Comparison of ENCODE assay signal across 8 cellular contexts in genomic region chr19:52336117-52336811, GRCh38. TPM values are rescaled to one million over a fixed set of nuclear protein-coding genes. Genes with fewer than 3 reads are reported as not detected.
DNase-seq lines count a peak whose midpoint lies in the region.

Gene ZNF610 (plus strand): TSS chr19:52336243. CDS start chr19:52349173, 12,930 bp downstream.

- intact Hi-C loops in head of caudate nucleus (cut with DNase I), result no loop called here

- H3K36me3 Mint-ChIP-seq in IgD-negative memory B cell, result peaks cover 13% of the 10 kb centered on the region
- peaks cover 31% of the 10 kb centered on the region for H3K36me3 Mint-ChIP-seq in activated naive CD4-positive, alpha-beta T cell treated with anti-CD3 and anti-CD28 coated beads, Interleukin-2, amount 50 U/mL, for 24 hours

- H3K27me3 Mint-ChIP-seq in IgD-negative memory B cell, result no peaks in the 10 kb centered on the region
- H3K27me3 Mint-ChIP-seq in activated naive CD4-positive, alpha-beta T cell treated with anti-CD3 and anti-CD28 coated beads, Interleukin-2, amount 50 U/mL, for 24 hours, result no peaks in the 10 kb centered on the region

- peak within 1 kb of the TSS; percentile 57 for H3K27ac ChIP-seq in subcutaneous abdominal adipose tissue (ENCODE audit: low read depth, low read length)

- DNase-seq in NCI-H1694 (lab: John Stamatoyannopoulos, UW) (peak; percentile 9), NCI-H1694 treated with DMSO at 0.1 percent for 48 hours (lab: John Stamatoyannopoulos, UW) (no peak), SK-N-DZ (ENCODE audit: low spot score) (peak; percentile 78), head of caudate nucleus (peak; percentile 83 to 97 (median 93)), occipital lobe (lab: John Stamatoyannopoulos, UW) (peak; percentile 79)

- peak within 1 kb of the TSS; percentile 89 to 99 (median 96) for H3K4me3 Mint-ChIP-seq in IgD-negative memory B cell
- peak within 1 kb of the TSS; percentile 95 for H3K4me3 Mint-ChIP-seq in activated naive CD4-positive, alpha-beta T cell treated with anti-CD3 and anti-CD28 coated beads, Interleukin-2, amount 50 U/mL, for 24 hours

- H3K4me1 ChIP-seq in subcutaneous abdominal adipose tissue (ENCODE audit: control insufficient read depth in 5 of 5, insufficient read depth in 5 of 5, low read length in 5 of 5), result peaks cover 0 to 15% (median 10%) of the 10 kb centered on the region in 5 donors

- peak within 1 kb of the TSS; percentile 68 to 92 (median 88) for H3K27ac Mint-ChIP-seq in IgD-negative memory B cell
- peak within 1 kb of the TSS; percentile 96 for H3K27ac Mint-ChIP-seq in activated naive CD4-positive, alpha-beta T cell treated with anti-CD3 and anti-CD28 coated beads, Interleukin-2, amount 50 U/mL, for 24 hours

- peak within 1 kb of the TSS; percentile 63 to 92 (median 88) for H3K9ac ChIP-seq in subcutaneous abdominal adipose tissue (ENCODE audit: low read length in 5 of 5)

- no peaks in the 10 kb centered on the region for H3K27me3 ChIP-seq in subcutaneous abdominal adipose tissue (ENCODE audit: control insufficient read depth in 5 of 5, insufficient read depth in 4 of 5, low read length in 5 of 5)

- peak within 1 kb of the TSS; percentile 88 to 95 (median 89) for H3K4me3 ChIP-seq in subcutaneous abdominal adipose tissue (ENCODE audit: low read depth in 1 of 5, low read length in 5 of 5)

- peaks cover 6 to 11% (median 7%) of the 10 kb centered on the region in 3 donors for H3K4me1 Mint-ChIP-seq in IgD-negative memory B cell
- H3K4me1 Mint-ChIP-seq in activated naive CD4-positive, alpha-beta T cell treated with anti-CD3 and anti-CD28 coated beads, Interleukin-2, amount 50 U/mL, for 24 hours, result peaks cover 19% of the 10 kb centered on the region

- no peaks in the 10 kb centered on the region for H3K36me3 ChIP-seq in subcutaneous abdominal adipose tissue (ENCODE audit: control insufficient read depth in 5 of 5, insufficient read depth in 5 of 5, low read length in 5 of 5)

- H3K9me3 Mint-ChIP-seq in IgD-negative memory B cell, result peaks cover 17 to 37% (median 26%) of the 10 kb centered on the region in 3 donors
- peaks cover 9% of the 10 kb centered on the region for H3K9me3 Mint-ChIP-seq in activated naive CD4-positive, alpha-beta T cell treated with anti-CD3 and anti-CD28 coated beads, Interleukin-2, amount 50 U/mL, for 24 hours

- H3K9me3 ChIP-seq in subcutaneous abdominal adipose tissue (ENCODE audit: control insufficient read depth in 5 of 5, low read length in 5 of 5), result peaks cover 16 to 49% (median 35%) of the 10 kb centered on the region in 5 donors

RNA-seq across cellular contexts. Expression of gene ZNF610, which starts in this region (rescaled TPM):
- polyA plus RNA-seq in IgD-negative memory B cell, result 1.7 TPM
- 4.0 and 5.4 TPM in 2 replicates for polyA plus RNA-seq in SK-N-DZ (2014; cell fraction: cytosol; rRNA removed)
- polyA plus RNA-seq in SK-N-DZ (2014; cell fraction: nucleus; rRNA removed), result 4.7 and 5.1 TPM in 2 replicates
- 17.8 TPM for total RNA-seq in occipital lobe
